ENCODE assay signal across 8 cellular contexts in genomic region chr9:70413798-70414775, GRCh38. TPM values are rescaled to one million over a fixed set of nuclear protein-coding genes. Genes with fewer than 3 reads are reported as not detected.
DNase-seq lines count a peak whose midpoint lies in the region; FAIRE-seq and TF ChIP-seq lines count a peak whose summit lies in the region.

KLF9 (minus strand) TSS chr9:70414657; CDS start chr9:70413363, 1,294 bp downstream.

- H3K36me3 Mint-ChIP-seq in neural progenitor cell, result no peaks in the 10 kb centered on the region

- H2AFZ ChIP-seq in neural progenitor cell (replicated peaks), result peak within 1 kb of the TSS; percentile 81

- H3F3A ChIP-seq in neural progenitor cell (ENCODE audit: low read depth), result peaks cover 27% of the 10 kb centered on the region

- peaks cover 45% of the 10 kb centered on the region for H3K27me3 Mint-ChIP-seq in neural progenitor cell (ENCODE audit: insufficient read depth, low read depth)

- in situ Hi-C loops in SK-MEL-5 (cut with HindIII; ENCODE audit: low pct_unique_long_range_greater_than_20kb, low sequenced_read_pairs), result no loop called here

- peak; percentile 12; the same call in 1 of the 2 replicates for TF ChIP-seq POLR2A in H54 (IDR thresholded peaks at IDR 0.05; ENCODE audit: low read depth, low read length)

- H3K27me3 ChIP-seq in neural progenitor cell (peaks cover 97% of the 10 kb centered on the region), stomach smooth muscle (ENCODE audit: control insufficient read depth in 1 of 2, insufficient read depth in 2 of 2, low read length in 2 of 2) (no peaks in the 10 kb centered on the region)

- H3K4me3 ChIP-seq in foreskin fibroblast (ENCODE audit: low read depth in 1 of 2, low read length in 2 of 2) (peak within 1 kb of the TSS; percentile 73 to 95), neural progenitor cell (peak within 1 kb of the TSS; percentile 49), stomach smooth muscle (ENCODE audit: low read length in 2 of 2) (peak within 1 kb of the TSS; percentile 78 to 100)

- H3K9ac ChIP-seq in neural progenitor cell, result no peak within 1 kb of the TSS
- peak within 1 kb of the TSS; percentile 100 for H3K9ac ChIP-seq in stomach smooth muscle (ENCODE audit: low read length in 2 of 2)

- H3K9me3 Mint-ChIP-seq in neural progenitor cell, result peaks cover 4% of the 10 kb centered on the region

- H3K4me2 ChIP-seq in neural progenitor cell, result peak within 1 kb of the TSS; percentile 78

- H3K4me1 ChIP-seq in neural progenitor cell (peaks cover 17% of the 10 kb centered on the region), stomach smooth muscle (ENCODE audit: control insufficient read depth, insufficient read depth, low read length) (peaks cover 44% of the 10 kb centered on the region)

- FAIRE-seq in H54 (lab: Jason Lieb, UNC), result peak; percentile 96

- H4K20me1 ChIP-seq in neural progenitor cell (ENCODE audit: low read depth), result peaks cover 4% of the 10 kb centered on the region

- no peak within 1 kb of the TSS for H3K27ac Mint-ChIP-seq in neural progenitor cell

- H3K9me3 ChIP-seq in neural progenitor cell (ENCODE audit: low read depth) (no peaks in the 10 kb centered on the region), stomach smooth muscle (ENCODE audit: control insufficient read depth in 2 of 2, low read length in 2 of 2) (no peaks in the 10 kb centered on the region)

- peaks cover 24% of the 10 kb centered on the region for H3K4me1 Mint-ChIP-seq in neural progenitor cell

- H3K36me3 ChIP-seq in neural progenitor cell (no peaks in the 10 kb centered on the region), stomach smooth muscle (ENCODE audit: control insufficient read depth in 2 of 2, insufficient read depth in 2 of 2, low read length in 2 of 2) (no peaks in the 10 kb centered on the region)

- H3K4me3 Mint-ChIP-seq in neural progenitor cell, result peak within 1 kb of the TSS; percentile 92

- DNase-seq in ELR (ENCODE audit: low read depth) (peak; percentile 96), H54 (ENCODE audit: insufficient read length, low spot score) (peak; percentile 99), M059J (ENCODE audit: low read depth) (peak; percentile 98), SK-MEL-5 (ENCODE audit: low read depth, low spot score) (peak; percentile 97), foreskin fibroblast (peak; percentile 97 to 98), neural progenitor cell (ENCODE audit: low spot score) (peak; percentile 87)
- DNase-seq in activated naive CD4-positive, alpha-beta T cell (lab: John Stamatoyannopoulos, UW), result peak; percentile 51 to 81 (median 77)

- no peaks in the 10 kb centered on the region for H3K79me2 ChIP-seq in neural progenitor cell (ENCODE audit: low read depth)

- TF ChIP-seq CTCF in foreskin fibroblast (IDR thresholded peaks at IDR 0.05; ENCODE audit: low read depth, low read length), result no peak
- TF ChIP-seq CTCF in neural progenitor cell (IDR thresholded peaks at IDR 0.05), result no peak

- no peak within 1 kb of the TSS for H3K27ac ChIP-seq in neural progenitor cell
- peak within 1 kb of the TSS; percentile 100 for H3K27ac ChIP-seq in stomach smooth muscle (ENCODE audit: low read length)

RNA-seq across cellular contexts. Expression of gene KLF9, which starts in this region (rescaled TPM):
- 16.0 and 20.7 TPM in 2 replicates for total RNA-seq in M059J (2014; rRNA removed; shearing (Covaris generic))
- 42.7 and 43.1 TPM in 2 replicates for total RNA-seq in SK-MEL-5 (2014; rRNA removed; shearing (Covaris generic))
- polyA plus RNA-seq in SK-MEL-5 (2015; cell fraction: cytosol; rRNA removed), result 75.5 and 93.3 TPM in 2 replicates
- polyA plus RNA-seq in SK-MEL-5 (2015; cell fraction: nucleus; rRNA removed), result 50.7 and 61.4 TPM in 2 replicates
- 0.12 and 0.41 TPM in 2 replicates for total RNA-seq in neural progenitor cell (ENCODE audit: low replicate concordance)

Comparison
In these comparisons a context has a peak if more than half of its experiments do, and no peak if none do; other contexts are left out.
1. RNA of gene KLF9 (total RNA-seq): 42.7 to 43.1 TPM in SK-MEL-5 and 16.0 to 20.7 TPM in M059J; 0.12 to 0.41 TPM in neural progenitor cell; every median in the first group is over 10 times any median in the second.
2. Peak in DNase-seq, H3K4me3 ChIP-seq and H3K4me2 ChIP-seq in neural progenitor cell; RNA of the gene not detected or under 1 TPM.
3. Peak in every context shown above with its lines, with median percentiles within 50 percentile points of each other: DNase-seq and H3K4me3 ChIP-seq.